ENCODE assay signal across 16 cellular contexts in the genomic region with DNA sequence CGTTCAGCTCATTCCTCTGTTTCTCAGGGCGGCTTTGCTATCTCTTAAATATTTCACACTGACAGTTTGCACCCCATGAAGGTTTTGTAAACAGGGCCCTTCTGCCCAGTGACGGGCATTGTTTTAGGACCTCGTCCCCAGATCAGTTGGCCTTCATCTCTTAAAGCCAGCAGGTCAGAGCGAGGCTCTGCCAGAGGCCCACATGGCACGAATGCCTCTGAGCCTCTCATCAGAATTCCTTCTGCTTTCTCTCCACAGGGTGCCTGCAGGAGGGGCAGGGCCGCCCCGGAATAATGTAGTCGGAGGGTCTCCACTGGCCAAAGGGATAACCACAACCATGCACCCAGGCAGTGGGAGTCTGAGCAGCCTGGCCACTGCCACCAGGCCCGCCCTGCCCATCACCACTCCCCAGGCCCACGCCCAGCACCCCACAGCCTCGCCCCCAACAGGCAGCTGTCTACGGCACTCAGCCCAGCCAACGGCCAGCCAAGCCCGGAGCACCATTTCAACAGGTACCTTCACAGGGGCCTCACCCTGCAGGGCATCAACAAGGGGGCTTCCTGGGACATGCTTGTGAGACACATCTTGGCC.
A peak's percentile ranks its signal among the peaks of the same experiment; 100 is the strongest.
DNase-seq lines count a peak whose midpoint lies in the region; ATAC-seq and TF ChIP-seq lines count a peak whose summit lies in the region.
"Had no signal": no experiment of that assay in that cellular context is flagged by ENCODE, and none has a peak within 500 bp of the region (broad histone marks: within the 10 kb centered on the region; RNA-seq: fewer than 3 reads in every experiment).

No MANE protein-coding gene starts in this region.

- H3K4me3 Mint-ChIP-seq in nephron, result no peak overlapping the region
- H3K4me3 Mint-ChIP-seq in activated T-helper 17 cell treated with anti-CD3 and anti-CD28 coated beads, Interleukin-2, amount 50 U/mL, for 72 hours, result no peak overlapping the region
- H3K4me3 Mint-ChIP-seq: CD4-positive, alpha-beta T cell; stimulated activated naive B cell treated with anti-CD40 and anti-IgM and Interleukin-4, amounts not matched to agents 10 μg/mL and 1 μg/mL and 100 μg/mL, for 72 hours; T-helper 17 cell had no signal

- H3K27me3 ChIP-seq in esophagus squamous epithelium (no peaks in the 10 kb centered on the region), upper lobe of right lung (no peaks in the 10 kb centered on the region)
- H3K27me3 ChIP-seq: breast epithelium, ovary had no signal

- H3K4me1 ChIP-seq in esophagus squamous epithelium (peaks cover 6 to 45% (median 9%) of the 10 kb centered on the region in 3 donors), upper lobe of right lung (no peaks in the 10 kb centered on the region)
- H3K4me1 ChIP-seq: breast epithelium had no signal

- peaks cover 33% of the 10 kb centered on the region for H3K4me1 Mint-ChIP-seq in nephron
- no peaks in the 10 kb centered on the region for H3K4me1 Mint-ChIP-seq in activated T-helper 17 cell treated with anti-CD3 and anti-CD28 coated beads, Interleukin-2, amount 50 U/mL, for 72 hours
- H3K4me1 Mint-ChIP-seq: stimulated activated naive B cell treated with anti-CD40 and anti-IgM and Interleukin-4, amounts not matched to agents 10 μg/mL and 1 μg/mL and 100 μg/mL, for 72 hours; T-helper 17 cell had no signal

- H3K36me3 Mint-ChIP-seq in nephron (ENCODE audit: low read depth), result peaks cover 21% of the 10 kb centered on the region
- H3K36me3 Mint-ChIP-seq in activated T-helper 17 cell treated with anti-CD3 and anti-CD28 coated beads, Interleukin-2, amount 50 U/mL, for 72 hours (ENCODE audit: low read depth), result no peaks in the 10 kb centered on the region

- DNase-seq in NCI-H748 treated with DMSO at 0.1 percent for 48 hours (lab: John Stamatoyannopoulos, UW) (peak; percentile 17), esophagus squamous epithelium (lab: John Stamatoyannopoulos, UW) (no peak), upper lobe of right lung (peak; percentile 62), HT-29 (ENCODE audit: low spot score) (no peak), iPS-NIHi7 (ENCODE audit: extremely low spot score) (no peak)
- DNase-seq: activated CD4-positive, alpha-beta T cell treated with anti-CD3 and anti-CD28 coated beads, Interleukin-2, amount 50 U/mL, for 4 hours; CD4-positive, alpha-beta T cell; MM.1S; stimulated activated CD4-positive, alpha-beta T cell treated with anti-CD3 and anti-CD28 coated beads, Interleukin-4, amount 100 ng/mL, for 1 hour; stimulated activated naive B cell treated with anti-CD40 and anti-IgM and Interleukin-4, amounts not matched to agents 10 μg/mL and 1 μg/mL and 100 μg/mL, for 72 hours; T-helper 17 cell had no signal

- H3K9me3 ChIP-seq in esophagus squamous epithelium, result peaks cover 0 to 10% (median 0%) of the 10 kb centered on the region in 3 donors
- no peaks in the 10 kb centered on the region for H3K9me3 ChIP-seq in upper lobe of right lung
- H3K9me3 ChIP-seq: ovary had no signal

- H3K9me3 Mint-ChIP-seq in nephron, result peaks cover 19% of the 10 kb centered on the region
- peaks cover 14% of the 10 kb centered on the region for H3K9me3 Mint-ChIP-seq in activated T-helper 17 cell treated with anti-CD3 and anti-CD28 coated beads, Interleukin-2, amount 50 U/mL, for 72 hours

- H3K36me3 ChIP-seq in esophagus squamous epithelium (no peaks in the 10 kb centered on the region), upper lobe of right lung (no peaks in the 10 kb centered on the region)
- H3K36me3 ChIP-seq: breast epithelium, ovary had no signal

- no peak for TF ChIP-seq POLR2A in esophagus squamous epithelium (IDR thresholded peaks at IDR 0.05)

- no peak overlapping the region for H3K4me3 ChIP-seq in esophagus squamous epithelium
- H3K4me3 ChIP-seq in upper lobe of right lung, result no peak overlapping the region
- H3K4me3 ChIP-seq: breast epithelium, ovary had no signal

- WGBS in esophagus squamous epithelium, 2 donors, result 58 to 79% methylated on average over 5 to 8 of the region's 15 CpGs

- no peak for ATAC-seq in upper lobe of right lung
- no peak for ATAC-seq in activated T-helper 17 cell treated with anti-CD3 and anti-CD28 coated beads, Interleukin-2, amount 50 U/mL, for 72 hours (replicated peaks)
- ATAC-seq: stimulated activated naive B cell treated with anti-CD40 and anti-IgM and Interleukin-4, amounts not matched to agents 10 μg/mL and 1 μg/mL and 100 μg/mL, for 72 hours; T-helper 17 cell had no signal

- intact Hi-C loops in esophagus squamous epithelium (cut with DNase I), result no loop called here
- intact Hi-C loops in upper lobe of right lung (cut with DNase I), result no loop called here

- H3K27ac Mint-ChIP-seq in nephron, result peak overlapping the region; percentile 28 to 73 (median 29)
- H3K27ac Mint-ChIP-seq in activated T-helper 17 cell treated with anti-CD3 and anti-CD28 coated beads, Interleukin-2, amount 50 U/mL, for 72 hours, result no peak overlapping the region
- H3K27ac Mint-ChIP-seq: activated T-helper 2 cell treated with anti-CD3 and anti-CD28 coated beads, Interferon-gamma antibody, Interleukin-2, Interleukin-4, amounts not matched to agents 10 μg/mL and 5 μg/mL and 100 μg/mL, durations not matched to agents 14 hours and 24 hours and 36 hours; CD4-positive, alpha-beta T cell; stimulated activated naive B cell treated with anti-CD40 and anti-IgM and Interleukin-4, amounts not matched to agents 10 μg/mL and 1 μg/mL and 100 μg/mL, for 72 hours; T-helper 17 cell had no signal

- H3K27ac ChIP-seq in esophagus squamous epithelium (peak overlapping the region; percentile 35 to 88 (median 64)), upper lobe of right lung (no peak overlapping the region)
- H3K27ac ChIP-seq: ovary had no signal

- TF ChIP-seq CTCF in esophagus squamous epithelium (IDR thresholded peaks at IDR 0.05), result no peak
- TF ChIP-seq CTCF in nephron (IDR thresholded peaks at IDR 0.05; ENCODE audit: unreplicated experiment in 3 of 3), result no peak
- TF ChIP-seq CTCF in upper lobe of right lung (IDR thresholded peaks at IDR 0.05), result no peak

- H3K27me3 Mint-ChIP-seq in nephron (ENCODE audit: low read depth), result peaks cover 16% of the 10 kb centered on the region
- peaks cover 15% of the 10 kb centered on the region for H3K27me3 Mint-ChIP-seq in activated T-helper 17 cell treated with anti-CD3 and anti-CD28 coated beads, Interleukin-2, amount 50 U/mL, for 72 hours
- H3K27me3 Mint-ChIP-seq: CD4-positive, alpha-beta T cell; stimulated activated naive B cell treated with anti-CD40 and anti-IgM and Interleukin-4, amounts not matched to agents 10 μg/mL and 1 μg/mL and 100 μg/mL, for 72 hours had no signal

Comparison
In these comparisons a context has a peak if more than half of its experiments do, and no peak if none do; other contexts are left out.
1. DNase-seq: peak in NCI-H748 treated with DMSO at 0.1 percent for 48 hours (single experiment) and upper lobe of right lung (single experiment); none in esophagus squamous epithelium (single experiment), HT-29 (single experiment) and iPS-NIHi7 (single experiment).